11 cellular contexts compared by ENCODE assay signal in genomic region chr6:33695451-33695855, GRCh38. TPM values are rescaled to one million over a fixed set of nuclear protein-coding genes. Genes with fewer than 3 reads are reported as not detected.
DNase-seq lines count a peak whose midpoint lies in the region; ATAC-seq and TF ChIP-seq lines count a peak whose summit lies in the region.
"Had no signal": no experiment of that assay in that cellular context is flagged by ENCODE, and none has a peak within 500 bp of the region (broad histone marks: within the 10 kb centered on the region; RNA-seq: fewer than 3 reads in every experiment).

No MANE protein-coding gene starts in this region.

- peaks cover 0 to 50% (median 21%) of the 10 kb centered on the region in 4 donors for H3K4me1 ChIP-seq in tibial artery

- H3K27ac ChIP-seq in temporal lobe (ENCODE audit: low read depth, low read length) (peak overlapping the region; percentile 10), tibial artery (peak overlapping the region in 1 of 2 donors; percentile 49)

- TF ChIP-seq CTCF in tibial artery (IDR thresholded peaks at IDR 0.05) = no peak
- no peak for TF ChIP-seq CTCF in mesothelial cell of epicardium (IDR thresholded peaks at IDR 0.05; ENCODE audit: unreplicated experiment)

- no peak overlapping the region for H3K4me3 ChIP-seq in tibial artery

- no peak for DNase-seq in activated T-cell treated with anti-CD3 and anti-CD28 coated beads, Interleukin-2, amount 50 U/mL, for 24 hours
- no peak for DNase-seq in activated T-cell treated with anti-CD3 and anti-CD28 coated beads, Interleukin-2, amount 50 U/mL, for 48 hours
- no peak for DNase-seq in activated CD4-positive, alpha-beta memory T cell treated with anti-CD3 and anti-CD28 coated beads for 36 hours
- DNase-seq in left cardiac atrium = peak; percentile 33
- no peak for DNase-seq in tibial artery
- no peak for DNase-seq in mesothelial cell of epicardium (ENCODE audit: low spot score in 2 of 2, unreplicated experiment in 2 of 2)
- DNase-seq in dedifferentiated amniotic fluid mesenchymal stem cell (ENCODE audit: extremely low spot score) = no peak
- DNase-seq: NCI-H510A treated with DMSO at 0.1 percent for 48 hours had no signal

- peaks cover 86% of the 10 kb centered on the region for H3K4me1 Mint-ChIP-seq in activated T-cell treated with anti-CD3 and anti-CD28 coated beads, Interleukin-2, amount 50 U/mL, for 24 hours (ENCODE audit: low read depth)
- peaks cover 84% of the 10 kb centered on the region for H3K4me1 Mint-ChIP-seq in activated CD4-positive, alpha-beta memory T cell treated with anti-CD3 and anti-CD28 coated beads for 36 hours (ENCODE audit: low read depth)
- peaks cover 20% of the 10 kb centered on the region for H3K4me1 Mint-ChIP-seq in mesothelial cell of epicardium

- H3K27ac Mint-ChIP-seq in activated T-cell treated with anti-CD3 and anti-CD28 coated beads, Interleukin-2, amount 50 U/mL, for 24 hours = peak overlapping the region; percentile 96
- H3K27ac Mint-ChIP-seq in activated CD4-positive, alpha-beta memory T cell treated with anti-CD3 and anti-CD28 coated beads for 36 hours = peak overlapping the region; percentile 97
- H3K27ac Mint-ChIP-seq in mesothelial cell of epicardium = no peak overlapping the region
- H3K27ac Mint-ChIP-seq: progenitor cell of endocrine pancreas had no signal

- no peak overlapping the region for H3K4me3 Mint-ChIP-seq in activated T-cell treated with anti-CD3 and anti-CD28 coated beads, Interleukin-2, amount 50 U/mL, for 24 hours
- H3K4me3 Mint-ChIP-seq in activated CD4-positive, alpha-beta memory T cell treated with anti-CD3 and anti-CD28 coated beads for 36 hours = no peak overlapping the region
- H3K4me3 Mint-ChIP-seq in mesothelial cell of epicardium = no peak overlapping the region

- CTCF ChIA-PET in activated CD4-positive, alpha-beta memory T cell treated with anti-CD3 and anti-CD28 coated beads for 36 hours (lab: Charles Lee) = interaction anchor here (0.6 to 2.1 kb wide), 6 partner anchors 10 to 115 kb away, joined by 3 to 15 read pairs (median 4); partner anchors contain the start of genes BAK1 and UQCC2

- H3K36me3 ChIP-seq in tibial artery = peaks cover 0 to 73% (median 6%) of the 10 kb centered on the region in 3 donors

- no peaks in the 10 kb centered on the region for H3K27me3 Mint-ChIP-seq in activated T-cell treated with anti-CD3 and anti-CD28 coated beads, Interleukin-2, amount 50 U/mL, for 24 hours
- no peaks in the 10 kb centered on the region for H3K27me3 Mint-ChIP-seq in activated CD4-positive, alpha-beta memory T cell treated with anti-CD3 and anti-CD28 coated beads for 36 hours
- no peaks in the 10 kb centered on the region for H3K27me3 Mint-ChIP-seq in mesothelial cell of epicardium (ENCODE audit: low read depth)
- H3K27me3 Mint-ChIP-seq: progenitor cell of endocrine pancreas had no signal

- no peak for ATAC-seq in left cardiac atrium

- no peaks in the 10 kb centered on the region for H3K9me3 ChIP-seq in tibial artery

- intact Hi-C loops in activated CD4-positive, alpha-beta memory T cell treated with anti-CD3 and anti-CD28 coated beads for 36 hours (cut with micrococcal nuclease) = loop anchor here (2.0 to 10.0 kb wide), 2 partner anchors 75 to 281 kb away; partner anchors contain the start of genes CUTA, ITPR3 and PHF1
- intact Hi-C loops in left cardiac atrium (cut with DNase I) (loop anchor here in 1 of 2 donors (10.0 kb wide), 1 partner anchor 61 kb away; no protein-coding TSS in a partner anchor), tibial artery (cut with DNase I; ENCODE audit: low total_unique reads) (loop anchor here (5.0 kb wide), 1 partner anchor 108 kb away; no protein-coding TSS in a partner anchor)

- H3K27me3 ChIP-seq in tibial artery = no peaks in the 10 kb centered on the region

- H3K9me3 Mint-ChIP-seq in activated T-cell treated with anti-CD3 and anti-CD28 coated beads, Interleukin-2, amount 50 U/mL, for 24 hours = no peaks in the 10 kb centered on the region
- H3K9me3 Mint-ChIP-seq in activated CD4-positive, alpha-beta memory T cell treated with anti-CD3 and anti-CD28 coated beads for 36 hours = no peaks in the 10 kb centered on the region
- no peaks in the 10 kb centered on the region for H3K9me3 Mint-ChIP-seq in mesothelial cell of epicardium

- H3K36me3 Mint-ChIP-seq in activated T-cell treated with anti-CD3 and anti-CD28 coated beads, Interleukin-2, amount 50 U/mL, for 24 hours (ENCODE audit: low read depth) = peaks cover 100% of the 10 kb centered on the region
- H3K36me3 Mint-ChIP-seq in activated CD4-positive, alpha-beta memory T cell treated with anti-CD3 and anti-CD28 coated beads for 36 hours = peaks cover 65% of the 10 kb centered on the region
- peaks cover 7% of the 10 kb centered on the region for H3K36me3 Mint-ChIP-seq in mesothelial cell of epicardium

- POLR2A ChIA-PET in activated CD4-positive, alpha-beta memory T cell treated with anti-CD3 and anti-CD28 coated beads for 36 hours (lab: Charles Lee) = interaction anchor here (2.2 to 2.8 kb wide), 2 partner anchors 16 to 74 kb away, joined by 10 to 16 read pairs; partner anchors contain the start of genes ITPR3 and UQCC2

RNA-seq across cellular contexts. Expression of gene UQCC2, which starts 16.0 kb away (rescaled TPM):
- 100 to 1,000 TPM; 157 to 160 TPM for total RNA-seq in activated CD4-positive, alpha-beta memory T cell treated with anti-CD3 and anti-CD28 coated beads for 36 hours
- total RNA-seq in left cardiac atrium (100 to 1,000 TPM; 183 to 203 TPM), temporal lobe (10.8 TPM), mesothelial cell of epicardium (79.0 to 79.6 TPM (median 79.4 TPM) in 3 replicates)

RNA-seq across cellular contexts. Expression of gene IP6K3, which starts 51.3 kb away (rescaled TPM):
- total RNA-seq in activated CD4-positive, alpha-beta memory T cell treated with anti-CD3 and anti-CD28 coated beads for 36 hours = not detected
- total RNA-seq in left cardiac atrium (10 to 100 TPM; 23.8 to 29.4 TPM), temporal lobe (not detected), mesothelial cell of epicardium (0.11 to 0.16 TPM in 2 of 3 replicates, not detected in the other)
- total RNA-seq: HT-29 had no signal

Comparison
In these comparisons a context has a peak if more than half of its experiments do, and no peak if none do; other contexts are left out.
1. RNA of gene IP6K3, which starts 51.3 kb away (total RNA-seq): 23.8 to 29.4 TPM in left cardiac atrium; 0.11 to 0.16 TPM in mesothelial cell of epicardium, not detected in activated CD4-positive, alpha-beta memory T cell treated with anti-CD3 and anti-CD28 coated beads for 36 hours and not detected in temporal lobe (single experiment); every median in the first group is over 10 times any median in the second.